13 cellular contexts compared by ENCODE assay signal in genomic region chr16:85970712-85971220, GRCh38.
"Had no signal": no experiment of that assay in that cellular context is flagged by ENCODE, and none has a peak within 500 bp of the region (broad histone marks: within the 10 kb centered on the region; RNA-seq: fewer than 3 reads in every experiment).

No MANE protein-coding gene starts in this region.

- DNase-seq: activated CD4-positive, alpha-beta memory T cell treated with anti-CD3 and anti-CD28 coated beads, Interleukin-2, amount 10 ng/mL, durations not matched to agents 7 days and 5 days; activated CD8-positive, alpha-beta memory T cell treated with anti-CD3 and anti-CD28 coated beads, Interleukin-2, amount 50 U/mL, for 4 hours; colonic mucosa; effector CD4-positive, alpha-beta T cell; stimulated activated CD4-positive, alpha-beta T cell treated with anti-CD3 and anti-CD28 coated beads, Interleukin-4, amount 100 ng/mL, for 4 hours; T-cell; T1000; tibial artery had no signal

- H3K4me3 Mint-ChIP-seq: activated CD4-positive, alpha-beta memory T cell treated with anti-CD3 and anti-CD28 coated beads, Interleukin-2, amount 10 ng/mL, durations not matched to agents 7 days and 5 days; memory B cell; T-cell had no signal

- H3K27ac ChIP-seq: ascending aorta, cardiac muscle cell, colonic mucosa, SK-N-MC, tibial artery had no signal

- H3K36me3 ChIP-seq: ascending aorta, cardiac muscle cell, colonic mucosa, tibial artery had no signal

- H3K27me3 Mint-ChIP-seq: memory B cell, T-cell had no signal

- H3K4me1 ChIP-seq: ascending aorta had no signal

- ATAC-seq: left lobe of liver, T-cell had no signal

- H3K4me3 ChIP-seq: ascending aorta, cardiac muscle cell, colonic mucosa, SK-N-MC, tibial artery had no signal

- H3K9me3 Mint-ChIP-seq: T-cell had no signal

- H3K27ac Mint-ChIP-seq: activated CD4-positive, alpha-beta memory T cell treated with anti-CD3 and anti-CD28 coated beads, Interleukin-2, amount 10 ng/mL, durations not matched to agents 7 days and 5 days; memory B cell; T-cell had no signal

- H3K36me3 Mint-ChIP-seq: memory B cell, T-cell had no signal

- H3K27me3 ChIP-seq: ascending aorta, cardiac muscle cell, colonic mucosa had no signal

- H3K4me1 Mint-ChIP-seq: activated CD4-positive, alpha-beta memory T cell treated with anti-CD3 and anti-CD28 coated beads, Interleukin-2, amount 10 ng/mL, durations not matched to agents 7 days and 5 days had no signal
